1 cellular context compared by ENCODE assay signal in genomic region chr16:30838876-30839471, GRCh38.
A peak's percentile ranks its signal among the peaks of the same experiment; 100 is the strongest.
TF ChIP-seq lines count a peak whose summit lies in the region.

No MANE protein-coding gene starts in this region.

TF ChIP-seq in K562, 482 proteins besides CTCF, POLR2A, EP300 and RAD21:
- no peak for TF ChIP-seq ATF4 (CRISPR knock-in tag; IDR thresholded peaks at IDR 0.05)
- no peak for TF ChIP-seq TCF3 (CRISPR knock-in tag; IDR thresholded peaks at IDR 0.05)
- TF ChIP-seq IRF2 (CRISPR knock-in tag; IDR thresholded peaks at IDR 0.05), result no peak
- TF ChIP-seq ZBTB9 (CRISPR knock-in tag; IDR thresholded peaks at IDR 0.05), result no peak
- TF ChIP-seq HBP1 (CRISPR knock-in tag; IDR thresholded peaks at IDR 0.05), result no peak
- 0 out of 2 replicates have a peak, but pooled peaks have one; percentile 49 for TF ChIP-seq TEAD2 (tag; IDR thresholded peaks at IDR 0.05)
- TF ChIP-seq ZBTB26 (CRISPR knock-in tag; IDR thresholded peaks at IDR 0.05), result no peak
- TF ChIP-seq EWSR1 (IDR thresholded peaks at IDR 0.05; ENCODE audit: borderline replicate concordance, low read depth, partially characterized antibody), result no peak
- no peak for TF ChIP-seq TAF15 (IDR thresholded peaks at IDR 0.05; ENCODE audit: low read depth, low read length)
- no peak for TF ChIP-seq MYNN (IDR thresholded peaks at IDR 0.05)
- TF ChIP-seq MYNN (CRISPR knock-in tag; IDR thresholded peaks at IDR 0.05), result no peak
- no peak for TF ChIP-seq HMG20A (CRISPR knock-in tag; conservative IDR thresholded peaks at IDR 0.05)
- no peak for TF ChIP-seq KAT7 (CRISPR knock-in tag; IDR thresholded peaks at IDR 0.05; ENCODE audit: borderline replicate concordance)
- no peak for TF ChIP-seq KHSRP (IDR thresholded peaks at IDR 0.05)
- 0 out of 2 replicates have a peak, but pooled peaks have one; percentile 10 for TF ChIP-seq SPI1 (IDR thresholded peaks at IDR 0.05; ENCODE audit: borderline replicate concordance, low read depth, low read length)
- TF ChIP-seq SMARCC2 (IDR thresholded peaks at IDR 0.05; ENCODE audit: low read depth), result no peak
- TF ChIP-seq, protein P1, sequence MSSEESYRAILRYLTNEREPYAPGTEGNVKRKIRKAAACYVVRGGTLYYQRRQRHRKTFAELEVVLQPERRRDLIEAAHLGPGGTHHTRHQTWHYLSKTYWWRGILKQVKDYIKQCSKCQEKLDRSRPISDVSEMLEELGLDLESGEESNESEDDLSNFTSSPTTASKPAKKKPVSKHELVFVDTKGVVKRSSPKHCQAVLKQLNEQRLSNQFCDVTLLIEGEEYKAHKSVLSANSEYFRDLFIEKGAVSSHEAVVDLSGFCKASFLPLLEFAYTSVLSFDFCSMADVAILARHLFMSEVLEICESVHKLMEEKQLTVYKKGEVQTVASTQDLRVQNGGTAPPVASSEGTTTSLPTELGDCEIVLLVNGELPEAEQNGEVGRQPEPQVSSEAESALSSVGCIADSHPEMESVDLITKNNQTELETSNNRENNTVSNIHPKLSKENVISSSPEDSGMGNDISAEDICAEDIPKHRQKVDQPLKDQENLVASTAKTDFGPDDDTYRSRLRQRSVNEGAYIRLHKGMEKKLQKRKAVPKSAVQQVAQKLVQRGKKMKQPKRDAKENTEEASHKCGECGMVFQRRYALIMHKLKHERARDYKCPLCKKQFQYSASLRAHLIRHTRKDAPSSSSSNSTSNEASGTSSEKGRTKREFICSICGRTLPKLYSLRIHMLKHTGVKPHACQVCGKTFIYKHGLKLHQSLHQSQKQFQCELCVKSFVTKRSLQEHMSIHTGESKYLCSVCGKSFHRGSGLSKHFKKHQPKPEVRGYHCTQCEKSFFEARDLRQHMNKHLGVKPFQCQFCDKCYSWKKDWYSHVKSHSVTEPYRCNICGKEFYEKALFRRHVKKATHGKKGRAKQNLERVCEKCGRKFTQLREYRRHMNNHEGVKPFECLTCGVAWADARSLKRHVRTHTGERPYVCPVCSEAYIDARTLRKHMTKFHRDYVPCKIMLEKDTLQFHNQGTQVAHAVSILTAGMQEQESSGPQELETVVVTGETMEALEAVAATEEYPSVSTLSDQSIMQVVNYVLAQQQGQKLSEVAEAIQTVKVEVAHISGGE (CRISPR knock-in tag; IDR thresholded peaks at IDR 0.05), result no peak
